ENCODE assay signal across 17 cellular contexts in the genomic region with DNA sequence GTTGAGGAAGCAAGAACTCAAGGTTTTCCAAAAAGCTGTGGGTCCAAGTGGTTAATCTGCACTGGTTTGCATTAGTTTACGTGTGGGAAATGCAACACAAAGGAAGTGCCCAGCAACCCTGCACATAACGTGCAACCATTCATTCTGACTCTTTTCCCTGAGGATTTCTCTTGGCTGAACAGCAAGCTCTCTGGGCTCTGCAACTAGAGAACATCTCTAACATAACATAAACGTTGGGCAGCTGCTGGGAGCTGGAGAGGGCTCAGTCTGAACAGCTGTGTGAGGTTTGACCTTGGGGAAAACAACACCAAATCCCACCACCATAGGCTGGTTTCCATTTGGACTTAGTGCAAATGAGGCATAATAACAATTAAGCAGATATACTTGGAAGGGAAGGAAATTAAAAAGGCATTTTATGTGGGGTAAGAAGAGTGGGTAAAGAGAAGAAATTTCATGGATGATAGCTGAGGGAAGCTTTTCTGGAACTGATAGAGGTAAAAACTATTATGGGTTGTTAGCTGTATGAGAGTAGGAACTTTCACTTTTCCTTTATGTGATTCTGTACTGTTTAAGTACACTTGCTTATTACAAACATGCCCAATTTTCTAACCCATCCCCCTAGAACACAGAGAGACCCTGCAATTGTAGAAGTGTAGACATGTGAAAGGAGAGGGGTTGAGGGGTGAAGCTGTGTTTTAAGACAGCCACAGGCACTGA.
DNase-seq lines count a peak whose midpoint lies in the region; ATAC-seq and TF ChIP-seq lines count a peak whose summit lies in the region.
"Had no signal": no experiment of that assay in that cellular context is flagged by ENCODE, and none has a peak within 500 bp of the region (broad histone marks: within the 10 kb centered on the region; RNA-seq: fewer than 3 reads in every experiment).

No MANE protein-coding gene starts in this region.

- TF ChIP-seq CTCF in brain microvascular endothelial cell (IDR thresholded peaks at IDR 0.05; ENCODE audit: low read depth, low read length, missing control alignments) (no peak), testis (IDR thresholded peaks at IDR 0.05) (no peak), GM23338 (conservative IDR thresholded peaks at IDR 0.05; ENCODE audit: low read depth in 2 of 2) (no peak)

- H3K9me3 ChIP-seq in testis = no peaks in the 10 kb centered on the region
- H3K9me3 ChIP-seq: neutrophil had no signal

- no peaks in the 10 kb centered on the region for H3K79me2 ChIP-seq in GM23338 (replicated peaks; ENCODE audit: insufficient read depth)

- H3K27me3 ChIP-seq in brain microvascular endothelial cell (replicated peaks) (no peaks in the 10 kb centered on the region), testis (no peaks in the 10 kb centered on the region), GM23338 (ENCODE audit: insufficient read depth) (no peaks in the 10 kb centered on the region)

- DNase-seq in DMS153 (lab: John Stamatoyannopoulos, UW) (peak; percentile 13), DMS153 treated with DMSO at 0.1 percent for 48 hours (lab: John Stamatoyannopoulos, UW; ENCODE audit: unreplicated experiment) (no peak), brain microvascular endothelial cell (peak; percentile 32), left ventricle myocardium superior (no peak), testis (peak; percentile 28), GM23338 (ENCODE audit: low spot score) (no peak), SIG-M5 (lab: John Stamatoyannopoulos, UW) (no peak), OCI-M1 (lab: John Stamatoyannopoulos, UW) (no peak)
- DNase-seq: 8988T; activated CD4-positive, alpha-beta T cell treated with anti-CD3 and anti-CD28 coated beads, Interleukin-2, amount 10 ng/mL, durations not matched to agents 7 days and 5 days; activated naive CD8-positive, alpha-beta T cell treated with anti-CD3 and anti-CD28 coated beads, Interleukin-2, amount 50 U/mL, for 24 hours; activated T-cell treated with anti-CD3 and anti-CD28 coated beads, Interleukin-2, amount 50 U/mL, for 24 hours; CD4-positive, alpha-beta T cell; GOT3; NCI-H2107 had no signal

- H3K27ac Mint-ChIP-seq in GM23338 = no peak overlapping the region
- H3K27ac Mint-ChIP-seq: activated CD4-positive, alpha-beta T cell treated with anti-CD3 and anti-CD28 coated beads, Interleukin-2, amount 10 ng/mL, durations not matched to agents 7 days and 5 days; activated naive CD8-positive, alpha-beta T cell treated with anti-CD3 and anti-CD28 coated beads, Interleukin-2, amount 50 U/mL, for 24 hours; activated T-cell treated with anti-CD3 and anti-CD28 coated beads, Interleukin-2, amount 50 U/mL, for 24 hours; CD4-positive, alpha-beta T cell; dendritic cell treated with granulocyte-macrophage colony-stimulating factor and Interleukin-4, amounts not matched to agents 40 ng/mL and 50 ng/mL, for 4 days had no signal

- H2AFZ ChIP-seq in GM23338 = no peak overlapping the region

- no peaks in the 10 kb centered on the region for H3K4me1 ChIP-seq in testis
- H3K4me1 ChIP-seq in GM23338 (ENCODE audit: insufficient read depth) = no peaks in the 10 kb centered on the region

- no peak for TF ChIP-seq POLR2A in testis (IDR thresholded peaks at IDR 0.05)

- H3K27me3 Mint-ChIP-seq in GM23338 (ENCODE audit: insufficient read depth, low read depth, poor library complexity) = peaks cover 5% of the 10 kb centered on the region

- no peaks in the 10 kb centered on the region for H3K36me3 Mint-ChIP-seq in GM23338 (ENCODE audit: low read depth)

- no peaks in the 10 kb centered on the region for H3K36me3 ChIP-seq in brain microvascular endothelial cell (replicated peaks)
- H3K36me3 ChIP-seq in testis (ENCODE audit: low read depth, missing control alignments) = no peaks in the 10 kb centered on the region
- H3K36me3 ChIP-seq in GM23338 (ENCODE audit: insufficient read depth) = no peaks in the 10 kb centered on the region
- H3K36me3 ChIP-seq: neutrophil had no signal

- peaks cover 2% of the 10 kb centered on the region; the same call in 2 of the 3 replicates for H3K4me1 Mint-ChIP-seq in GM23338
- H3K4me1 Mint-ChIP-seq: activated CD4-positive, alpha-beta T cell treated with anti-CD3 and anti-CD28 coated beads, Interleukin-2, amount 10 ng/mL, durations not matched to agents 7 days and 5 days; activated naive CD8-positive, alpha-beta T cell treated with anti-CD3 and anti-CD28 coated beads, Interleukin-2, amount 50 U/mL, for 24 hours had no signal

- no peaks in the 10 kb centered on the region for H4K20me1 ChIP-seq in GM23338 (replicated peaks; ENCODE audit: insufficient read depth)

- ATAC-seq in left ventricle myocardium superior (peak; percentile 88), GM23338 (no peak)
- ATAC-seq: activated naive CD8-positive, alpha-beta T cell treated with anti-CD3 and anti-CD28 coated beads, Interleukin-2, amount 50 U/mL, for 24 hours had no signal

- no peaks in the 10 kb centered on the region for H3F3A ChIP-seq in GM23338 (replicated peaks; ENCODE audit: low read depth)

- no peak overlapping the region for H3K4me3 Mint-ChIP-seq in GM23338
- H3K4me3 Mint-ChIP-seq: activated CD4-positive, alpha-beta T cell treated with anti-CD3 and anti-CD28 coated beads, Interleukin-2, amount 10 ng/mL, durations not matched to agents 7 days and 5 days; activated naive CD8-positive, alpha-beta T cell treated with anti-CD3 and anti-CD28 coated beads, Interleukin-2, amount 50 U/mL, for 24 hours; activated T-cell treated with anti-CD3 and anti-CD28 coated beads, Interleukin-2, amount 50 U/mL, for 24 hours; CD4-positive, alpha-beta T cell; dendritic cell treated with granulocyte-macrophage colony-stimulating factor and Interleukin-4, amounts not matched to agents 40 ng/mL and 50 ng/mL, for 4 days had no signal

- in situ Hi-C loops in brain microvascular endothelial cell (cut with HindIII; ENCODE audit: low pct_ligation_motif_present, low sequenced_read_pairs) = no loop called here

- intact Hi-C loops in left ventricle myocardium superior (cut with micrococcal nuclease) = no loop called here
- intact Hi-C loops in testis (cut with DNase I; ENCODE audit: low total_unique reads) = no loop called here

- H3K27ac ChIP-seq in brain microvascular endothelial cell = no peak overlapping the region
- H3K27ac ChIP-seq in testis = no peak overlapping the region
- H3K27ac ChIP-seq in GM23338 (ENCODE audit: low read depth) = no peak overlapping the region
- H3K27ac ChIP-seq: neutrophil had no signal

- H3K4me2 ChIP-seq in GM23338 = no peak overlapping the region

- no peaks in the 10 kb centered on the region for H3K9me2 ChIP-seq in GM23338 (ENCODE audit: insufficient read depth)

- no peak overlapping the region for H3K4me3 ChIP-seq in brain microvascular endothelial cell (ENCODE audit: low read depth, low read length)
- no peak overlapping the region for H3K4me3 ChIP-seq in testis
- H3K4me3 ChIP-seq in GM23338 = no peak overlapping the region

- 41 to 43% methylated on average over 3 of the region's 3 CpGs for WGBS in testis, 2 donors

- H3K9me3 Mint-ChIP-seq in GM23338 = no peaks in the 10 kb centered on the region
- H3K9me3 Mint-ChIP-seq: dendritic cell treated with granulocyte-macrophage colony-stimulating factor and Interleukin-4, amounts not matched to agents 40 ng/mL and 50 ng/mL, for 4 days had no signal

TF ChIP-seq in GM23338, 12 proteins besides CTCF, POLR2A, EP300 and RAD21:
- TF ChIP-seq CREB1 (CRISPR knock-in tag; IDR thresholded peaks at IDR 0.05; ENCODE audit: low read depth) = no peak

Comparison
In these comparisons a context has a peak if more than half of its experiments do, and no peak if none do; other contexts are left out.
1. DNase-seq: peak in DMS153 (single experiment), brain microvascular endothelial cell (single experiment) and testis (single experiment); none in DMS153 treated with DMSO at 0.1 percent for 48 hours (single experiment), left ventricle myocardium superior (single experiment), GM23338 (single experiment), SIG-M5 (single experiment) and OCI-M1 (single experiment).